Comparison of ENCODE assay signal across 9 cellular contexts in the genomic region with DNA sequence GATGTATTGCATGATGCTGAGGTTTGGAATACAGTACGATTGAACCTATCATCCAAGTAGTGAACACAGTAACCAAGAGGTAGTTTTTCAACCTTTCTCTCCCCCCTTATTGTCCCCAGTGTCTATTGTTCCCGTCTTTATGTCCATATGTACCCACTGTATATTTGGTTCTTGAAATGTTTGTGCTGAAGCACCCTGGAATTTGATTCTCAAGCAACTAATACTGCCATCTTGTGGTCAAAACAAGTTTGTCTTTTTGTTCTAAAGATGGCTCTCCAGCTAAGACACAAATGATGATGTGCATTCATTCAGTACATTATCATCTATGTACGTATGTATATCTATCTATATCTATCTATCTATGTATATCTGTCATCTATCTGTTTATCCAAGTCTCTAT. TPM values are rescaled to one million over a fixed set of nuclear protein-coding genes. Genes with fewer than 3 reads are reported as not detected.
DNase-seq lines count a peak whose midpoint lies in the region; ATAC-seq and TF ChIP-seq lines count a peak whose summit lies in the region.
"Had no signal": no experiment of that assay in that cellular context is flagged by ENCODE, and none has a peak within 500 bp of the region (broad histone marks: within the 10 kb centered on the region; RNA-seq: fewer than 3 reads in every experiment).

No MANE protein-coding gene starts in this region.

- no peaks in the 10 kb centered on the region for H3K9me3 ChIP-seq in CD4-positive, alpha-beta memory T cell (ENCODE audit: control insufficient read depth in 1 of 2, low read length in 2 of 2)
- H3K9me3 ChIP-seq in SK-N-SH = no peaks in the 10 kb centered on the region

- H3K27ac ChIP-seq in CD4-positive, alpha-beta memory T cell (ENCODE audit: low read depth, low read length) = no peak overlapping the region
- H3K27ac ChIP-seq in SK-N-SH (ENCODE audit: low read depth in 2 of 2, low read length in 1 of 2) = no peak overlapping the region

- H3K36me3 Mint-ChIP-seq in CD4-positive, alpha-beta memory T cell = no peaks in the 10 kb centered on the region
- H3K36me3 Mint-ChIP-seq: memory B cell had no signal

- no peaks in the 10 kb centered on the region for H3K27me3 ChIP-seq in CD4-positive, alpha-beta memory T cell (ENCODE audit: insufficient read depth, low read length)
- no peaks in the 10 kb centered on the region; the same call in 1 of the 2 replicates for H3K27me3 ChIP-seq in SK-N-SH (ENCODE audit: insufficient read depth)

- POLR2A ChIA-PET in CD4-positive, alpha-beta memory T cell (lab: Charles Lee; ENCODE audit: partially characterized antibody) = no interaction called here
- POLR2A ChIA-PET in SK-N-SH (lab: Yijun Ruan, JAX) = interaction anchor here (1.6 kb wide), 1 partner anchor 236 kb away, joined by 4 read pairs; a partner anchor contains a TSS

- TF ChIP-seq RAD21 in SK-N-SH (IDR thresholded peaks at IDR 0.05; ENCODE audit: low read length) = peak; percentile 81

- peak in 4 of 5 donors; percentile 16 to 35 (median 30) for DNase-seq in CD4-positive, alpha-beta memory T cell
- DNase-seq in NAMALWA (ENCODE audit: low spot score) = peak; percentile 55
- peak; percentile 16 for DNase-seq in SK-N-SH
- DNase-seq in foreskin melanocyte = peak; percentile 24
- DNase-seq in stromal cell of bone marrow (ENCODE audit: low read depth) = peak; percentile 5
- no peak for DNase-seq in activated CD4-positive, alpha-beta T cell treated with anti-CD3 and anti-CD28 coated beads for 48 hours

- ATAC-seq in GM18870 (IDR thresholded peaks at IDR 0.05; ENCODE audit: unreplicated experiment) = peak; percentile 59
- ATAC-seq in HG02763 (IDR thresholded peaks at IDR 0.05; ENCODE audit: unreplicated experiment) = no peak

- intact Hi-C loops in CD4-positive, alpha-beta memory T cell (cut with micrococcal nuclease) = loop anchor here (5.0 kb wide), 1 partner anchor 453 kb away; no protein-coding TSS in a partner anchor

- no peak overlapping the region for H3K27ac Mint-ChIP-seq in CD4-positive, alpha-beta memory T cell
- H3K27ac Mint-ChIP-seq: memory B cell had no signal

- CTCF ChIA-PET in CD4-positive, alpha-beta memory T cell (lab: Charles Lee; ENCODE audit: partially characterized antibody) = no interaction called here
- CTCF ChIA-PET in SK-N-SH (lab: Yijun Ruan, JAX) = interaction anchor here (0.6 to 4.8 kb wide), 24 partner anchors 8 to 347 kb away, joined by 3 to 45 read pairs (median 5); a partner anchor contains a TSS

- no peaks in the 10 kb centered on the region for H4K20me1 ChIP-seq in SK-N-SH (ENCODE audit: insufficient read depth)

- H3K4me2 ChIP-seq in SK-N-SH = no peak overlapping the region

- H3K9ac ChIP-seq in SK-N-SH = no peak overlapping the region

- H3K27me3 Mint-ChIP-seq in CD4-positive, alpha-beta memory T cell = peaks cover 0 to 5% of the 10 kb centered on the region in 2 donors

- TF ChIP-seq EP300 in SK-N-SH (IDR thresholded peaks at IDR 0.05; ENCODE audit: borderline replicate concordance in 1 of 2, low read depth in 1 of 2, low read length in 1 of 2) = no peak

- peak; percentile 76 for TF ChIP-seq CTCF in SK-N-SH (IDR thresholded peaks at IDR 0.05)

- H3K4me3 Mint-ChIP-seq in CD4-positive, alpha-beta memory T cell = no peak overlapping the region
- H3K4me3 Mint-ChIP-seq: memory B cell had no signal

- H3K4me1 ChIP-seq in CD4-positive, alpha-beta memory T cell (ENCODE audit: insufficient read depth, low read length) = no peaks in the 10 kb centered on the region
- no peaks in the 10 kb centered on the region for H3K4me1 ChIP-seq in SK-N-SH (ENCODE audit: control insufficient read depth in 1 of 2, insufficient read depth in 2 of 2, low read depth in 1 of 2, low read length in 1 of 2)

- no peaks in the 10 kb centered on the region for H3F3A ChIP-seq in SK-N-SH (replicated peaks; ENCODE audit: insufficient read depth)

- peaks cover 0 to 2% (median 0%) of the 10 kb centered on the region in 4 donors for H3K4me1 Mint-ChIP-seq in CD4-positive, alpha-beta memory T cell
- H3K4me1 Mint-ChIP-seq: memory B cell had no signal

- 4% methylated on average over 3 of the region's 3 CpGs for WGBS in SK-N-SH (ENCODE audit: low lambda C conversion rate)

- no peak overlapping the region for H2AFZ ChIP-seq in SK-N-SH (ENCODE audit: low read depth)

- no peaks in the 10 kb centered on the region for H3K9me2 ChIP-seq in SK-N-SH

- H3K9me3 Mint-ChIP-seq in CD4-positive, alpha-beta memory T cell = no peaks in the 10 kb centered on the region
- H3K9me3 Mint-ChIP-seq: memory B cell had no signal

- no peak overlapping the region for H3K4me3 ChIP-seq in CD4-positive, alpha-beta memory T cell (ENCODE audit: low read length in 2 of 2)
- H3K4me3 ChIP-seq in SK-N-SH (ENCODE audit: low read depth in 2 of 2, low read length in 1 of 2) = no peak overlapping the region

- H3K79me2 ChIP-seq in SK-N-SH (ENCODE audit: insufficient read depth) = no peaks in the 10 kb centered on the region

- no peaks in the 10 kb centered on the region for H3K36me3 ChIP-seq in CD4-positive, alpha-beta memory T cell (ENCODE audit: insufficient read depth, low read length)
- H3K36me3 ChIP-seq in SK-N-SH (replicated peaks in 1 of 2; ENCODE audit: control insufficient read depth in 1 of 2, insufficient read depth in 2 of 2, low read length in 1 of 2) = no peaks in the 10 kb centered on the region

TF ChIP-seq in SK-N-SH, 30 proteins besides CTCF, POLR2A, EP300 and RAD21:
- TF ChIP-seq, protein P1, sequence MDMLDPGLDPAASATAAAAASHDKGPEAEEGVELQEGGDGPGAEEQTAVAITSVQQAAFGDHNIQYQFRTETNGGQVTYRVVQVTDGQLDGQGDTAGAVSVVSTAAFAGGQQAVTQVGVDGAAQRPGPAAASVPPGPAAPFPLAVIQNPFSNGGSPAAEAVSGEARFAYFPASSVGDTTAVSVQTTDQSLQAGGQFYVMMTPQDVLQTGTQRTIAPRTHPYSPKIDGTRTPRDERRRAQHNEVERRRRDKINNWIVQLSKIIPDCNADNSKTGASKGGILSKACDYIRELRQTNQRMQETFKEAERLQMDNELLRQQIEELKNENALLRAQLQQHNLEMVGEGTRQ (IDR thresholded peaks at IDR 0.05; ENCODE audit: borderline replicate concordance, low read depth, low read length) = no peak
- no peak for TF ChIP-seq TAF1 (IDR thresholded peaks at IDR 0.05; ENCODE audit: borderline replicate concordance, low read depth, low read length)
- TF ChIP-seq, protein P2, sequence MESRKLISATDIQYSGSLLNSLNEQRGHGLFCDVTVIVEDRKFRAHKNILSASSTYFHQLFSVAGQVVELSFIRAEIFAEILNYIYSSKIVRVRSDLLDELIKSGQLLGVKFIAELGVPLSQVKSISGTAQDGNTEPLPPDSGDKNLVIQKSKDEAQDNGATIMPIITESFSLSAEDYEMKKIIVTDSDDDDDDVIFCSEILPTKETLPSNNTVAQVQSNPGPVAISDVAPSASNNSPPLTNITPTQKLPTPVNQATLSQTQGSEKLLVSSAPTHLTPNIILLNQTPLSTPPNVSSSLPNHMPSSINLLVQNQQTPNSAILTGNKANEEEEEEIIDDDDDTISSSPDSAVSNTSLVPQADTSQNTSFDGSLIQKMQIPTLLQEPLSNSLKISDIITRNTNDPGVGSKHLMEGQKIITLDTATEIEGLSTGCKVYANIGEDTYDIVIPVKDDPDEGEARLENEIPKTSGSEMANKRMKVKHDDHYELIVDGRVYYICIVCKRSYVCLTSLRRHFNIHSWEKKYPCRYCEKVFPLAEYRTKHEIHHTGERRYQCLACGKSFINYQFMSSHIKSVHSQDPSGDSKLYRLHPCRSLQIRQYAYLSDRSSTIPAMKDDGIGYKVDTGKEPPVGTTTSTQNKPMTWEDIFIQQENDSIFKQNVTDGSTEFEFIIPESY (IDR thresholded peaks at IDR 0.05; ENCODE audit: borderline replicate concordance, low read depth) = no peak
- TF ChIP-seq, protein P3, sequence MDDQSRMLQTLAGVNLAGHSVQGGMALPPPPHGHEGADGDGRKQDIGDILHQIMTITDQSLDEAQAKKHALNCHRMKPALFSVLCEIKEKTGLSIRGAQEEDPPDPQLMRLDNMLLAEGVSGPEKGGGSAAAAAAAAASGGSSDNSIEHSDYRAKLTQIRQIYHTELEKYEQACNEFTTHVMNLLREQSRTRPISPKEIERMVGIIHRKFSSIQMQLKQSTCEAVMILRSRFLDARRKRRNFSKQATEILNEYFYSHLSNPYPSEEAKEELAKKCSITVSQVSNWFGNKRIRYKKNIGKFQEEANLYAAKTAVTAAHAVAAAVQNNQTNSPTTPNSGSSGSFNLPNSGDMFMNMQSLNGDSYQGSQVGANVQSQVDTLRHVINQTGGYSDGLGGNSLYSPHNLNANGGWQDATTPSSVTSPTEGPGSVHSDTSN (IDR thresholded peaks at IDR 0.05) = no peak
- peak; percentile 48 for TF ChIP-seq SMC3 (IDR thresholded peaks at IDR 0.05; ENCODE audit: low read depth, low read length)
- no peak for TF ChIP-seq NRF1 (IDR thresholded peaks at IDR 0.05; ENCODE audit: low read depth, low read length)
- TF ChIP-seq CHD2 (IDR thresholded peaks at IDR 0.05; ENCODE audit: low read length, partially characterized antibody) = no peak
- TF ChIP-seq TEAD4 (IDR thresholded peaks at IDR 0.05; ENCODE audit: borderline replicate concordance, insufficient read depth) = no peak
- no peak for TF ChIP-seq ELF1 (IDR thresholded peaks at IDR 0.05)
- TF ChIP-seq RFX5 (IDR thresholded peaks at IDR 0.05; ENCODE audit: low read length) = peak; percentile 35; the same call in 1 of the 2 replicates
- TF ChIP-seq EZH2phosphoT487 (IDR thresholded peaks at IDR 0.05; ENCODE audit: borderline replicate concordance, low read depth) = no peak
- no peak for TF ChIP-seq FOXM1 (IDR thresholded peaks at IDR 0.05; ENCODE audit: low read depth)

RNA-seq across cellular contexts. Expression of a gene that starts 33.5 kb away (rescaled TPM):
- total RNA-seq in CD4-positive, alpha-beta memory T cell = not detected
- polyA plus RNA-seq in CD4-positive, alpha-beta memory T cell = not detected
- 0.26 and 0.88 TPM in 2 replicates for polyA plus RNA-seq in SK-N-SH (2012; rRNA removed)
- 0.98 and 1.6 TPM in 2 replicates for polyA plus RNA-seq in SK-N-SH (2012; cell fraction: cytosol; rRNA removed)
- polyA plus RNA-seq in SK-N-SH (2012; cell fraction: nucleus; rRNA removed) = 0.19 and 0.20 TPM in 2 replicates
